Comparison of ENCODE assay signal across 1 cellular context in genomic region chr3:73625124-73625665, GRCh38.
A peak's percentile ranks its signal among the peaks of the same experiment; 100 is the strongest.
TF ChIP-seq lines count a peak whose summit lies in the region.

No MANE protein-coding gene starts in this region.

TF ChIP-seq in H1, 55 proteins besides CTCF, POLR2A, EP300 and RAD21:
- TF ChIP-seq SRF (IDR thresholded peaks at IDR 0.05; ENCODE audit: low read depth, low read length): no peak
- TF ChIP-seq CHD1 (IDR thresholded peaks at IDR 0.05; ENCODE audit: low read depth, low read length): no peak
- TF ChIP-seq GTF2F1 (IDR thresholded peaks at IDR 0.05; ENCODE audit: borderline replicate concordance, low read depth, low read length): no peak
- TF ChIP-seq JUND (IDR thresholded peaks at IDR 0.05; ENCODE audit: low read length): no peak
- no peak for TF ChIP-seq RFX5 (IDR thresholded peaks at IDR 0.05; ENCODE audit: borderline replicate concordance, low read depth, low read length)
- TF ChIP-seq BRCA1 (IDR thresholded peaks at IDR 0.05; ENCODE audit: low read depth, low read length): no peak
- TF ChIP-seq CREB1 (IDR thresholded peaks at IDR 0.05): no peak
- TF ChIP-seq TEAD4 (IDR thresholded peaks at IDR 0.05; ENCODE audit: low read depth, low read length): no peak
- no peak for TF ChIP-seq TAF7 (optimal IDR thresholded peaks at IDR 0.05; ENCODE audit: borderline replicate concordance, low read depth, low read length)
- TF ChIP-seq FOSL1 (IDR thresholded peaks at IDR 0.05; ENCODE audit: insufficient read depth, low read depth, low read length): no peak
- no peak for TF ChIP-seq USF2 (IDR thresholded peaks at IDR 0.05; ENCODE audit: low read length)
- TF ChIP-seq TAF1 (IDR thresholded peaks at IDR 0.05; ENCODE audit: low read depth, low read length): no peak
- no peak for TF ChIP-seq EZH2 (IDR thresholded peaks at IDR 0.05; ENCODE audit: low read depth, low read length, severe bottlenecking)
- TF ChIP-seq PHF8 (conservative IDR thresholded peaks at IDR 0.05; ENCODE audit: low read depth, low read length): no peak
- no peak for TF ChIP-seq RBBP5 (IDR thresholded peaks at IDR 0.05; ENCODE audit: borderline replicate concordance, low read depth, low read length)
- TF ChIP-seq MAX (IDR thresholded peaks at IDR 0.05): peak; percentile 20; the same call in 1 of the 2 replicates
- TF ChIP-seq CHD7 (IDR thresholded peaks at IDR 0.05; ENCODE audit: insufficient replicate concordance, low read length): peak; percentile 99
- TF ChIP-seq ATF3 (IDR thresholded peaks at IDR 0.05; ENCODE audit: insufficient read depth, low read depth, low read length): no peak
- no peak for TF ChIP-seq KDM1A (IDR thresholded peaks at IDR 0.05; ENCODE audit: borderline replicate concordance, low read length)
- TF ChIP-seq E2F6 (IDR thresholded peaks at IDR 0.05): peak; percentile 46; the same call in 1 of the 2 replicates
- no peak for TF ChIP-seq HDAC2 (IDR thresholded peaks at IDR 0.05; ENCODE audit: borderline replicate concordance in 1 of 2, low read depth in 2 of 2, low read length in 2 of 2)
- no peak for TF ChIP-seq ATF2 (IDR thresholded peaks at IDR 0.05; ENCODE audit: low read length)
- no peak for TF ChIP-seq CBX5 (IDR thresholded peaks at IDR 0.05; ENCODE audit: low read depth, low read length)
- TF ChIP-seq RNF2 (IDR thresholded peaks at IDR 0.05; ENCODE audit: borderline replicate concordance, low read depth, low read length, missing control alignments, poor library complexity, severe bottlenecking): no peak
